ENCODE assay signal across 1 cellular context in genomic region chr15:39430389-39430788, GRCh38.
TF ChIP-seq lines count a peak whose summit lies in the region.

No MANE protein-coding gene starts in this region.

TF ChIP-seq in SK-N-SH, 30 proteins besides CTCF, POLR2A, EP300 and RAD21 (continued from another document):
- TF ChIP-seq PBX3 (IDR thresholded peaks at IDR 0.05), result no peak
